ENCODE assay signal across 11 cellular contexts in genomic region chr11:72251614-72252013, GRCh38. TPM values are rescaled to one million over a fixed set of nuclear protein-coding genes. Genes with fewer than 3 reads are reported as not detected.
"Had no signal": no experiment of that assay in that cellular context is flagged by ENCODE, and none has a peak within 500 bp of the region (broad histone marks: within the 10 kb centered on the region; RNA-seq: fewer than 3 reads in every experiment).

No MANE protein-coding gene starts in this region.

- DNase-seq: H7, HFFc6, IMR-90, KG1 had no signal

- H3K4me3 ChIP-seq: GM23338, HAP-1, K562 had no signal

- H3K9me3 Mint-ChIP-seq: HFFc6 had no signal

- H3K36me3 ChIP-seq: HAP-1 had no signal

- ATAC-seq: GM23338, HCT116 had no signal

- H3K4me1 ChIP-seq: HAP-1 had no signal

- H3K4me2 ChIP-seq: GM23338 had no signal

- H3K9me3 ChIP-seq: HAP-1 had no signal

- FAIRE-seq: H1, HTR-8/SVneo, K562 had no signal

- H3K27ac Mint-ChIP-seq: GM23338, HFFc6 had no signal

- H3K4me3 Mint-ChIP-seq: GM23338, HFFc6 had no signal

RNA-seq across cellular contexts. Expression of gene PHOX2A, which starts 7.6 kb away (rescaled TPM):
- total RNA-seq: GM23338, H1, HFFc6, HT-29, IMR-90, K562 had no signal
- polyA plus RNA-seq: IMR-90, K562 had no signal

RNA-seq across cellular contexts. Expression of gene FOLR2, which starts 35.0 kb away (rescaled TPM):
- total RNA-seq: GM23338, H1, H7, HFFc6, HT-29, IMR-90, K562 had no signal
- polyA plus RNA-seq: GM23338, H1, IMR-90 had no signal

RNA-seq across cellular contexts. Expression of gene FOLR1, which starts 59.7 kb away (rescaled TPM):
- total RNA-seq: GM23338, H1, IMR-90 had no signal
